In genomic region chr5:33312631-33313030, GRCh38 we compare ENCODE assay signal across 28 cellular contexts.
A peak's percentile ranks its signal among the peaks of the same experiment; 100 is the strongest.
DNase-seq lines count a peak whose midpoint lies in the region; ATAC-seq and TF ChIP-seq lines count a peak whose summit lies in the region.
"Had no signal": no experiment of that assay in that cellular context is flagged by ENCODE, and none has a peak within 500 bp of the region (broad histone marks: within the 10 kb centered on the region; RNA-seq: fewer than 3 reads in every experiment).

No MANE protein-coding gene starts in this region.

- no peak for TF ChIP-seq CTCF in MCF 10A (IDR thresholded peaks at IDR 0.05; ENCODE audit: unreplicated experiment)
- no peak for TF ChIP-seq CTCF in breast epithelium (IDR thresholded peaks at IDR 0.05)
- no peak for TF ChIP-seq CTCF in mammary epithelial cell (conservative IDR thresholded peaks at IDR 0.05 in 1 of 2, IDR thresholded peaks at IDR 0.05 in 1 of 2; ENCODE audit: extremely low read depth in 1 of 2, insufficient read depth in 1 of 2, low read depth in 1 of 2, low read length in 2 of 2)
- no peak for TF ChIP-seq CTCF in hepatocyte (IDR thresholded peaks at IDR 0.05; ENCODE audit: poor library complexity)
- no peak for TF ChIP-seq CTCF in vagina (IDR thresholded peaks at IDR 0.05)

- TF ChIP-seq POLR2A in breast epithelium (IDR thresholded peaks at IDR 0.05) (no peak), vagina (IDR thresholded peaks at IDR 0.05) (no peak)

- H3K4me1 ChIP-seq in breast epithelium (no peaks in the 10 kb centered on the region), mammary epithelial cell (ENCODE audit: insufficient read depth, low read length) (peaks cover 43% of the 10 kb centered on the region), hepatocyte (ENCODE audit: insufficient read depth) (peaks cover 26% of the 10 kb centered on the region), vagina (no peaks in the 10 kb centered on the region)
- H3K4me1 ChIP-seq: gastrocnemius medialis, left lung, stomach, thyroid gland had no signal

- H3K9me2 ChIP-seq in hepatocyte (replicated peaks; ENCODE audit: insufficient read depth): no peaks in the 10 kb centered on the region

- peak overlapping the region; percentile 61 for H3K9ac ChIP-seq in mammary epithelial cell (ENCODE audit: insufficient read depth, low read length)

- POLR2A ChIA-PET in MCF 10A (lab: Yijun Ruan, JAX): interaction anchor here (0.8 to 5.6 kb wide), 9 partner anchors 10 to 685 kb away, joined by 3 to 23 read pairs (median 3); no protein-coding TSS in a partner anchor

- peaks cover 36% of the 10 kb centered on the region for H3K4me1 Mint-ChIP-seq in MCF 10A (ENCODE audit: insufficient read depth, unreplicated experiment)
- H3K4me1 Mint-ChIP-seq: activated naive CD8-positive, alpha-beta T cell treated with anti-CD3 and anti-CD28 coated beads, Interleukin-2, amount 10 ng/mL, durations not matched to agents 7 days and 5 days had no signal

- H3K9me3 ChIP-seq in breast epithelium (no peaks in the 10 kb centered on the region), mammary epithelial cell (replicated peaks; ENCODE audit: insufficient read depth, low read length) (peaks cover 7% of the 10 kb centered on the region), hepatocyte (ENCODE audit: low read depth) (no peaks in the 10 kb centered on the region), vagina (no peaks in the 10 kb centered on the region)
- H3K9me3 ChIP-seq: gastrocnemius medialis, neutrophil, stomach, thyroid gland had no signal

- WGBS in mammary epithelial cell (ENCODE audit: low coverage, missing lambda C conversion rate): 100% methylated on average over 1 of the region's 1 CpG
- WGBS in hepatocyte (ENCODE audit: low lambda C conversion rate, missing lambda C conversion rate): 67% methylated on average over 1 of the region's 1 CpG

- BruUV-seq in MCF 10A (replicated peaks; lab: Mats Ljungman, UMichigan) (TSS peak; percentile 94), mammary epithelial cell (replicated peaks; lab: Mats Ljungman, UMichigan) (TSS peak; percentile 67)

- H3K27ac Mint-ChIP-seq in MCF 10A (ENCODE audit: low read depth, unreplicated experiment): peak overlapping the region; percentile 97
- H3K27ac Mint-ChIP-seq: activated naive CD8-positive, alpha-beta T cell treated with anti-CD3 and anti-CD28 coated beads, Interleukin-2, amount 10 ng/mL, durations not matched to agents 7 days and 5 days; B cell; naive B cell had no signal

- H3K4me3 ChIP-seq in breast epithelium (no peak overlapping the region), mammary epithelial cell (replicated peaks in 1 of 3; ENCODE audit: insufficient read depth in 1 of 3, low read depth in 2 of 3, low read length in 3 of 3) (no peak overlapping the region), hepatocyte (no peak overlapping the region), vagina (no peak overlapping the region)
- H3K4me3 ChIP-seq: gastrocnemius medialis, left lung, MG63, skin epidermis, stomach, thyroid gland had no signal

- no peak for DNase-seq in MCF 10A (ENCODE audit: unreplicated experiment)
- no peak for DNase-seq in breast epithelium (ENCODE audit: low spot score in 2 of 2)
- no peak for DNase-seq in mammary epithelial cell
- DNase-seq in hepatocyte (ENCODE audit: low spot score): peak; percentile 19
- no peak for DNase-seq in vagina (ENCODE audit: extremely low spot score in 2 of 2)
- DNase-seq in kidney tubule cell (ENCODE audit: low spot score): no peak
- no peak for DNase-seq in SHP77 treated with DMSO at 0.1 percent for 48 hours (lab: John Stamatoyannopoulos, UW)
- DNase-seq: activated effector memory CD4-positive, alpha-beta T cell treated with anti-CD3 and anti-CD28 coated beads, Interleukin-2, amount 50 U/mL, for 16 hours; activated naive CD8-positive, alpha-beta T cell treated with anti-CD3 and anti-CD28 coated beads, Interleukin-2, amount 10 ng/mL, durations not matched to agents 7 days and 5 days; activated T-cell treated with anti-CD3 and anti-CD28 coated beads for 4 hours; cerebellar nuclear complex; effector CD4-positive, alpha-beta T cell; gastrocnemius medialis; GDM1; KBM-7; left lung; naive B cell; NCI-H2029 treated with DMSO at 0.1 percent for 48 hours; NCI-H526 treated with DMSO at 0.1 percent for 48 hours; stimulated activated CD4-positive, alpha-beta T cell treated with anti-CD3 and anti-CD28 coated beads, Interleukin-1b, Interleukin-23, amount 100 ng/mL, for 48 hours; stomach; T-helper 2 cell; thyroid gland had no signal

- H4K20me1 ChIP-seq in mammary epithelial cell (ENCODE audit: insufficient read depth, low read length) (no peaks in the 10 kb centered on the region), hepatocyte (ENCODE audit: insufficient read depth, poor library complexity, severe bottlenecking) (no peaks in the 10 kb centered on the region)

- ATAC-seq in GM21367 (IDR thresholded peaks at IDR 0.05; ENCODE audit: unreplicated experiment): no peak
- ATAC-seq: gastrocnemius medialis had no signal

- intact Hi-C loops in MCF 10A (cut with micrococcal nuclease) (no loop called here), breast epithelium (cut with DNase I; ENCODE audit: low total_unique reads) (no loop called here), mammary epithelial cell (cut with micrococcal nuclease) (loop anchor here (5.0 kb wide), 3 partner anchors 40 to 360 kb away; no protein-coding TSS in a partner anchor), vagina (cut with DNase I) (no loop called here)

- in situ Hi-C loops in mammary epithelial cell (cut with MboI; ENCODE audit: low sequenced_read_pairs in 2 of 2): no loop called here

- H3K27ac ChIP-seq in breast epithelium: no peak overlapping the region
- H3K27ac ChIP-seq in mammary epithelial cell (ENCODE audit: insufficient read depth, low read depth, low read length): peak overlapping the region; percentile 99
- H3K27ac ChIP-seq in hepatocyte: peak overlapping the region; percentile 76
- H3K27ac ChIP-seq in vagina: peak overlapping the region; percentile 52
- H3K27ac ChIP-seq: gastrocnemius medialis, left lung, neutrophil, stomach, thyroid gland had no signal

- H3K36me3 ChIP-seq in breast epithelium: no peaks in the 10 kb centered on the region
- no peaks in the 10 kb centered on the region for H3K36me3 ChIP-seq in mammary epithelial cell (ENCODE audit: insufficient read depth, low read length)
- no peaks in the 10 kb centered on the region for H3K36me3 ChIP-seq in hepatocyte (replicated peaks; ENCODE audit: insufficient read depth, low read depth)
- no peaks in the 10 kb centered on the region for H3K36me3 ChIP-seq in vagina
- H3K36me3 ChIP-seq: gastrocnemius medialis, left lung, neutrophil, stomach, thyroid gland had no signal

- H3K27me3 Mint-ChIP-seq in MCF 10A (ENCODE audit: insufficient read depth, unreplicated experiment): no peaks in the 10 kb centered on the region
- H3K27me3 Mint-ChIP-seq: activated naive CD8-positive, alpha-beta T cell treated with anti-CD3 and anti-CD28 coated beads, Interleukin-2, amount 10 ng/mL, durations not matched to agents 7 days and 5 days; B cell had no signal

- H3K4me3 Mint-ChIP-seq in MCF 10A (ENCODE audit: unreplicated experiment): no peak overlapping the region
- H3K4me3 Mint-ChIP-seq: activated naive CD8-positive, alpha-beta T cell treated with anti-CD3 and anti-CD28 coated beads, Interleukin-2, amount 10 ng/mL, durations not matched to agents 7 days and 5 days; B cell; naive B cell had no signal

- H3K4me2 ChIP-seq in mammary epithelial cell (ENCODE audit: insufficient read depth, low read depth, low read length) (no peak overlapping the region), hepatocyte (no peak overlapping the region)

- CTCF ChIA-PET in MCF 10A (lab: Yijun Ruan, JAX) (interaction anchor here (1.1 to 1.5 kb wide), 4 partner anchors 11 to 699 kb away, joined by 3 to 5 read pairs (median 4); no protein-coding TSS in a partner anchor), mammary epithelial cell (lab: Charles Lee; ENCODE audit: low non-redundant PET) (interaction anchor here (0.6 kb wide), 1 partner anchor 127 kb away, joined by 6 read pairs; no protein-coding TSS in a partner anchor)

- no peaks in the 10 kb centered on the region for H3K36me3 Mint-ChIP-seq in MCF 10A (ENCODE audit: insufficient read depth, unreplicated experiment)
- H3K36me3 Mint-ChIP-seq: activated naive CD8-positive, alpha-beta T cell treated with anti-CD3 and anti-CD28 coated beads, Interleukin-2, amount 10 ng/mL, durations not matched to agents 7 days and 5 days; naive B cell had no signal

- dilution Hi-C loops in mammary epithelial cell (cut with HindIII; ENCODE audit: low sequenced_read_pairs): no loop called here

- peak overlapping the region; percentile 46 for H2AFZ ChIP-seq in mammary epithelial cell (ENCODE audit: low read depth, low read length)
- H2AFZ ChIP-seq in hepatocyte: no peak overlapping the region

- H3K79me2 ChIP-seq in mammary epithelial cell (ENCODE audit: insufficient read depth, low read length) (no peaks in the 10 kb centered on the region), hepatocyte (no peaks in the 10 kb centered on the region)

- no peaks in the 10 kb centered on the region for H3K27me3 ChIP-seq in breast epithelium
- H3K27me3 ChIP-seq in mammary epithelial cell (ENCODE audit: insufficient read depth, low read length): no peaks in the 10 kb centered on the region
- H3K27me3 ChIP-seq in hepatocyte: no peaks in the 10 kb centered on the region
- H3K27me3 ChIP-seq in vagina: no peaks in the 10 kb centered on the region
- H3K27me3 ChIP-seq: gastrocnemius medialis, left lung, MG63, neutrophil, stomach, thyroid gland had no signal

- peaks cover 18% of the 10 kb centered on the region for H3K9me3 Mint-ChIP-seq in MCF 10A (ENCODE audit: unreplicated experiment)
- H3K9me3 Mint-ChIP-seq: activated naive CD8-positive, alpha-beta T cell treated with anti-CD3 and anti-CD28 coated beads, Interleukin-2, amount 10 ng/mL, durations not matched to agents 7 days and 5 days had no signal

Comparison
In these comparisons a context has a peak if more than half of its experiments do, and no peak if none do; other contexts are left out.
1. H3K27ac ChIP-seq: peak in mammary epithelial cell (single experiment), hepatocyte (single experiment) and vagina (single experiment); none in breast epithelium (0 of 2).